1 cellular context compared by ENCODE assay signal in genomic region chr17:43384476-43384862, GRCh38.
TF ChIP-seq lines count a peak whose summit lies in the region.

No MANE protein-coding gene starts in this region.

TF ChIP-seq in HepG2, 621 proteins besides CTCF, POLR2A, EP300 and RAD21 (continued from another document and continues in another):
- 0 out of 4 replicates have a peak, but pooled peaks of 1 of the 2 experiments have one; percentile 33 for TF ChIP-seq ATF4 (CRISPR knock-in tag; IDR thresholded peaks at IDR 0.05)
- no peak for TF ChIP-seq NCOA1 (CRISPR knock-in tag; IDR thresholded peaks at IDR 0.05)
- peak; percentile 81 for TF ChIP-seq RARA (CRISPR knock-in tag; IDR thresholded peaks at IDR 0.05)
- no peak for TF ChIP-seq ZNF777 (CRISPR knock-in tag; IDR thresholded peaks at IDR 0.05)
- TF ChIP-seq NR3C1 (CRISPR knock-in tag; IDR thresholded peaks at IDR 0.05), result no peak
- no peak for TF ChIP-seq ZNF75D (CRISPR knock-in tag; IDR thresholded peaks at IDR 0.05; ENCODE audit: borderline replicate concordance)
- TF ChIP-seq POLR2AphosphoS5 (IDR thresholded peaks at IDR 0.05; ENCODE audit: low read depth, low read length), result peak; percentile 96
- TF ChIP-seq XBP1 (CRISPR knock-in tag; IDR thresholded peaks at IDR 0.05), result no peak
- TF ChIP-seq PAX8 (CRISPR knock-in tag; IDR thresholded peaks at IDR 0.05; ENCODE audit: borderline replicate concordance), result no peak
- TF ChIP-seq SPEN (CRISPR knock-in tag; IDR thresholded peaks at IDR 0.05; ENCODE audit: low read depth), result peak; percentile 95
- no peak for TF ChIP-seq FOXJ3 (CRISPR knock-in tag; IDR thresholded peaks at IDR 0.05; ENCODE audit: borderline replicate concordance)
- peak; percentile 53; the same call in 1 of the 2 replicates for TF ChIP-seq HINFP (CRISPR knock-in tag; IDR thresholded peaks at IDR 0.05; ENCODE audit: low read depth)
- TF ChIP-seq ZBTB37 (CRISPR knock-in tag; IDR thresholded peaks at IDR 0.05), result no peak
- TF ChIP-seq ZNF33B (CRISPR knock-in tag; IDR thresholded peaks at IDR 0.05), result no peak
- no peak for TF ChIP-seq IRX3 (CRISPR knock-in tag; IDR thresholded peaks at IDR 0.05; ENCODE audit: borderline replicate concordance, low read depth)
- no peak for TF ChIP-seq ZNF780A (CRISPR knock-in tag; IDR thresholded peaks at IDR 0.05)
- no peak for TF ChIP-seq TRIM22 (IDR thresholded peaks at IDR 0.05)
- no peak for TF ChIP-seq ZNF597 (CRISPR knock-in tag; IDR thresholded peaks at IDR 0.05)
- peak; percentile 36 to 42; a peak in 2 of 4 replicates for TF ChIP-seq NR2F1 (CRISPR knock-in tag; IDR thresholded peaks at IDR 0.05)
- peak; percentile 46 for TF ChIP-seq NR2F6 (IDR thresholded peaks at IDR 0.05)
- peak; percentile 80 for TF ChIP-seq NR2F6 (CRISPR knock-in tag; IDR thresholded peaks at IDR 0.05)
- no peak for TF ChIP-seq HOXD1 (CRISPR knock-in tag; IDR thresholded peaks at IDR 0.05)
- peak; percentile 55; the same call in 1 of the 2 replicates for TF ChIP-seq KMT2B (CRISPR knock-in tag; IDR thresholded peaks at IDR 0.05)
- no peak for TF ChIP-seq SRSF9 (IDR thresholded peaks at IDR 0.05; ENCODE audit: borderline replicate concordance, insufficient read depth, low read depth, low read length, poor library complexity, severe bottlenecking)
- peak; percentile 79; the same call in 1 of the 2 replicates for TF ChIP-seq ZNF609 (CRISPR knock-in tag; IDR thresholded peaks at IDR 0.05; ENCODE audit: borderline replicate concordance)
- no peak for TF ChIP-seq NFATC3 (CRISPR knock-in tag; IDR thresholded peaks at IDR 0.05)
- TF ChIP-seq AHR (CRISPR knock-in tag; IDR thresholded peaks at IDR 0.05), result peak; percentile 87; the same call in 1 of the 2 replicates
- TF ChIP-seq ZNF670 (CRISPR knock-in tag; IDR thresholded peaks at IDR 0.05; ENCODE audit: borderline replicate concordance), result no peak
- peak; percentile 94 for TF ChIP-seq SAP130 (CRISPR knock-in tag; IDR thresholded peaks at IDR 0.05; ENCODE audit: low read depth)
- no peak for TF ChIP-seq TP53 (CRISPR knock-in tag; conservative IDR thresholded peaks at IDR 0.05)
- no peak for TF ChIP-seq ZNF496 (CRISPR knock-in tag; IDR thresholded peaks at IDR 0.05; ENCODE audit: insufficient replicate concordance)
- no peak for TF ChIP-seq ZNF382 (CRISPR knock-in tag; IDR thresholded peaks at IDR 0.05; ENCODE audit: borderline replicate concordance)
- no peak for TF ChIP-seq MBD4 (IDR thresholded peaks at IDR 0.05; ENCODE audit: borderline replicate concordance, low read length)
- no peak for TF ChIP-seq GABPA (IDR thresholded peaks at IDR 0.05; ENCODE audit: low read depth, low read length)
- peak; percentile 49; the same call in 1 of the 2 replicates for TF ChIP-seq GABPA (CRISPR knock-in tag; IDR thresholded peaks at IDR 0.05; ENCODE audit: low read depth)
- no peak for TF ChIP-seq NR1H2 (CRISPR knock-in tag; IDR thresholded peaks at IDR 0.05; ENCODE audit: borderline replicate concordance, low read depth)
- no peak for TF ChIP-seq ZNF773 (CRISPR knock-in tag; IDR thresholded peaks at IDR 0.05; ENCODE audit: borderline replicate concordance)
- no peak for TF ChIP-seq AGO2 (optimal IDR thresholded peaks at IDR 0.05; ENCODE audit: low read depth, low read length)
- no peak for TF ChIP-seq ZNF549 (CRISPR knock-in tag; IDR thresholded peaks at IDR 0.05)
- no peak for TF ChIP-seq ZNF296 (CRISPR knock-in tag; conservative IDR thresholded peaks at IDR 0.05)
- peak; percentile 94; the same call in 1 of the 2 replicates for TF ChIP-seq ZNF598 (CRISPR knock-in tag; IDR thresholded peaks at IDR 0.05; ENCODE audit: borderline replicate concordance)
- peak; percentile 71; the same call in 1 of the 2 replicates for TF ChIP-seq ZSCAN25 (CRISPR knock-in tag; IDR thresholded peaks at IDR 0.05)
- peak; percentile 44; the same call in 1 of the 2 replicates for TF ChIP-seq RNF2 (conservative IDR thresholded peaks at IDR 0.05; ENCODE audit: low read depth)
- TF ChIP-seq ZNF138 (CRISPR knock-in tag; IDR thresholded peaks at IDR 0.05; ENCODE audit: low read depth), result no peak
- TF ChIP-seq SIX4 (CRISPR knock-in tag; IDR thresholded peaks at IDR 0.05), result no peak
- no peak for TF ChIP-seq POGK (CRISPR knock-in tag; conservative IDR thresholded peaks at IDR 0.05)
- peak; percentile 50; the same call in 1 of the 2 replicates for TF ChIP-seq MAZ (IDR thresholded peaks at IDR 0.05; ENCODE audit: borderline replicate concordance, low read depth, low read length)
- TF ChIP-seq MAZ (CRISPR knock-in tag; IDR thresholded peaks at IDR 0.05; ENCODE audit: low read depth), result peak; percentile 39; the same call in 1 of the 2 replicates
- TF ChIP-seq HHEX (CRISPR knock-in tag; IDR thresholded peaks at IDR 0.05), result no peak; the same call in 1 of the 2 replicates
- no peak for TF ChIP-seq ZNF160 (CRISPR knock-in tag; IDR thresholded peaks at IDR 0.05)
- TF ChIP-seq ZNF589 (CRISPR knock-in tag; conservative IDR thresholded peaks at IDR 0.05), result 0 out of 2 replicates have a peak, but pooled peaks have one; percentile 89
- TF ChIP-seq ZNF343 (CRISPR knock-in tag; IDR thresholded peaks at IDR 0.05), result no peak
- no peak; the same call in 1 of the 2 replicates for TF ChIP-seq PHF20 (CRISPR knock-in tag; IDR thresholded peaks at IDR 0.05)
- no peak for TF ChIP-seq SOX6 (IDR thresholded peaks at IDR 0.05)
- TF ChIP-seq SOX6 (CRISPR knock-in tag; IDR thresholded peaks at IDR 0.05), result peak; percentile 72
- TF ChIP-seq ZNF30 (CRISPR knock-in tag; IDR thresholded peaks at IDR 0.05), result no peak
- TF ChIP-seq ZMAT3 (CRISPR knock-in tag; conservative IDR thresholded peaks at IDR 0.05), result peak; percentile 85; the same call in 1 of the 2 replicates
- TF ChIP-seq FOXK2 (IDR thresholded peaks at IDR 0.05), result peak; percentile 66
- TF ChIP-seq YEATS2 (CRISPR knock-in tag; IDR thresholded peaks at IDR 0.05; ENCODE audit: borderline replicate concordance), result peak; percentile 75
- TF ChIP-seq ZNF513 (CRISPR knock-in tag; conservative IDR thresholded peaks at IDR 0.05), result no peak
- TF ChIP-seq ZBTB7B (CRISPR knock-in tag; IDR thresholded peaks at IDR 0.05), result peak; percentile 90; the same call in 1 of the 2 replicates
